8 cellular contexts compared by ENCODE assay signal in the genomic region with DNA sequence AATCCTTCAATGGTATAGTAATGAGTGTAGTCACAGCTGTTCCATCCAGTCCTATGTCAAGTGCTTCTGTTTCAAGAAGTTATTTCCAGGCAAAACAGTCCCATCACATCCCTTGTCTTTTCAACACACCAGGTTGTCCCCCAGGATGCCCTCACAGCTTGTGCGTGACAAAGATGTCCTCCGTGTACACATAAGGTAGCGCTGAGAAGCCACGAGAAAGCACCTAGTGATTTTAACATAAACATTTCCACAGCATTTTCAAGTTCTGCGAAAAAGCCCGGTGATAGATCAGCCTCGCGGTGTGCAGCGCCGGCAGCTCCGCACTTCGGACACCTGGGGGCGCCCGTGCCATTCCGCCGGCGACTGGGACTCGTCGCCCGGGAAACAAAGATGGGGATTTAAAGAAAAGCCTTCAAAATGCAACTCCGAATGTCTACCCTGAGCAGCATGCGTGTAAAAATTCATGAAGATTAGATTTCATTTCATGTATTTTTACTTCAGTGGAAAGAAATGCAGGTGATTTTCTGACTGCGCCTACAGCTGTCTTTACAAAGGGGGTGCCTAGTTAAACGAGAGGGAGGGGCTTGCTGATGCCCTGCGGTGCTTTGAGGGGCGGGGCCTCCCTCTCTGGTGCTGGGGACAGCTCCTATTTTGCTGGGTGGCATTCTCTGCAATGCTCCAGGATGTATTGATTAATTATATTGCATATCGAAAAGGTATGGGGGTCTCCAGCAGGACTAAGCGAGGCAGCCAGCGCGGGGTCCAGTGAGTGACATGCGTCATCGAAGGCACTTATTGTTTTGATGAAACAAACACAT. TPM values are rescaled to one million over a fixed set of nuclear protein-coding genes. Genes with fewer than 3 reads are reported as not detected.
DNase-seq lines count a peak whose midpoint lies in the region; ATAC-seq, FAIRE-seq and TF ChIP-seq lines count a peak whose summit lies in the region.

No MANE protein-coding gene starts in this region.

- POLR2A ChIA-PET in IMR-90 (lab: Charles Lee; ENCODE audit: unreplicated experiment): no interaction called here

- H4K91ac ChIP-seq in IMR-90 (ENCODE audit: insufficient read depth, low read depth, low read length): no peak overlapping the region

- no peak for TF ChIP-seq EP300 in upper lobe of left lung (IDR thresholded peaks at IDR 0.05)

- H3K27me3 Mint-ChIP-seq in osteocyte (ENCODE audit: unreplicated experiment): peaks cover 11% of the 10 kb centered on the region

- no TSS peak for BruUV-seq in IMR-90 (replicated peaks; lab: Mats Ljungman, UMichigan)

- CTCF ChIA-PET in IMR-90 (lab: Yijun Ruan, JAX): interaction anchor here (0.6 to 1.8 kb wide), 14 partner anchors 10 to 1772 kb away, joined by 3 to 16 read pairs (median 4); a partner anchor contains a TSS

- H3K9ac ChIP-seq in IMR-90 (ENCODE audit: low read depth, low read length): no peak overlapping the region

- dilution Hi-C loops in IMR-90 (cut with HindIII; ENCODE audit: low sequenced_read_pairs, unreplicated experiment): no loop called here

- H4K8ac ChIP-seq in IMR-90 (ENCODE audit: low read depth in 2 of 2, low read length in 2 of 2): no peak overlapping the region

- H4K20me1 ChIP-seq in IMR-90 (ENCODE audit: insufficient read depth, low read length): no peaks in the 10 kb centered on the region

- peak; percentile 98 for TF ChIP-seq CTCF in IMR-90 (conservative IDR thresholded peaks at IDR 0.05; ENCODE audit: low read depth, low read length)
- TF ChIP-seq CTCF in osteocyte (IDR thresholded peaks at IDR 0.05): peak; percentile 99
- peak; percentile 68 to 91 (median 80) for TF ChIP-seq CTCF in upper lobe of left lung (IDR thresholded peaks at IDR 0.05)

- no peak overlapping the region for H2BK5ac ChIP-seq in IMR-90 (ENCODE audit: low read depth, low read length, poor library complexity, severe bottlenecking)

- intact Hi-C loops in IMR-90 (cut with micrococcal nuclease): loop anchor here (1.0 to 5.0 kb wide), 5 partner anchors 40 to 1294 kb away; a partner anchor contains a TSS

- H3K14ac ChIP-seq in IMR-90 (replicated peaks; ENCODE audit: low read depth, low read length): no peak overlapping the region

- H2AK9ac ChIP-seq in IMR-90 (replicated peaks; ENCODE audit: low read depth, low read length, poor library complexity): no peak overlapping the region

- ATAC-seq in GM19467 (IDR thresholded peaks at IDR 0.05; ENCODE audit: unreplicated experiment): peak; percentile 74
- ATAC-seq in IMR-90 (ENCODE audit: low read depth): peak; percentile 92
- ATAC-seq in upper lobe of left lung (ENCODE audit: low FRiP score in 2 of 2): peak; percentile 63 to 82

- H3K4me1 Mint-ChIP-seq in osteocyte (ENCODE audit: unreplicated experiment): peaks cover 20% of the 10 kb centered on the region

- no peak overlapping the region for H2BK15ac ChIP-seq in IMR-90 (ENCODE audit: low read depth, low read length)

- H3K4me3 Mint-ChIP-seq in osteocyte (ENCODE audit: unreplicated experiment): peak overlapping the region; percentile 44

- H3K27me3 ChIP-seq in IMR-90 (ENCODE audit: control insufficient read depth, insufficient read depth, low read length) (peaks cover 15% of the 10 kb centered on the region), upper lobe of left lung (no peaks in the 10 kb centered on the region)

- H3K4me2 ChIP-seq in IMR-90 (ENCODE audit: low read depth, low read length): peak overlapping the region; percentile 80; the same call in 1 of the 2 replicates

- no peaks in the 10 kb centered on the region for H3K9me3 ChIP-seq in IMR-90 (ENCODE audit: control insufficient read depth, insufficient read depth, low read length)
- H3K9me3 ChIP-seq in upper lobe of left lung: no peaks in the 10 kb centered on the region

- H3K36me3 ChIP-seq in IMR-90 (ENCODE audit: control insufficient read depth, insufficient read depth, low read length) (no peaks in the 10 kb centered on the region), upper lobe of left lung (no peaks in the 10 kb centered on the region)

- no peak overlapping the region for H2BK20ac ChIP-seq in IMR-90 (ENCODE audit: low read depth, low read length)

- peaks cover 3% of the 10 kb centered on the region; the same call in 1 of the 2 replicates for H3K9me1 ChIP-seq in IMR-90 (ENCODE audit: insufficient read depth, low read length)

- H2AFZ ChIP-seq in IMR-90 (replicated peaks; ENCODE audit: low read length, poor library complexity): peak overlapping the region; percentile 73

- no peaks in the 10 kb centered on the region for H3K36me3 Mint-ChIP-seq in osteocyte (ENCODE audit: unreplicated experiment)

- no peak overlapping the region for H4K5ac ChIP-seq in IMR-90 (ENCODE audit: low read depth, low read length)

- H3K4me3 ChIP-seq in IMR-90 (ENCODE audit: insufficient read depth, low read depth, low read length) (no peak overlapping the region), upper lobe of left lung (no peak overlapping the region)

- TF ChIP-seq POLR2A in IMR-90 (IDR thresholded peaks at IDR 0.05; ENCODE audit: low read depth, low read length) (no peak), upper lobe of left lung (IDR thresholded peaks at IDR 0.05) (no peak)

- WGBS in IMR-90 (ENCODE audit: extremely low coverage in 2 of 2, insufficient read length in 1 of 2), 2 experiments: 0% methylated on average over 2 of the region's 32 CpGs; no CpG with 5 or more reads in 1 of the 2 experiments
- WGBS in upper lobe of left lung, 2 donors: 13 to 20% methylated on average over 32 of the region's 32 CpGs

- H2BK120ac ChIP-seq in IMR-90 (ENCODE audit: low read depth, low read length): no peak overlapping the region

- no peaks in the 10 kb centered on the region for H3K79me1 ChIP-seq in IMR-90 (ENCODE audit: low read depth in 1 of 2, low read length in 2 of 2)

- peak; percentile 54 for DNase-seq in COLO668 (lab: John Stamatoyannopoulos, UW; ENCODE audit: unreplicated experiment)
- DNase-seq in IMR-90: peak; percentile 58
- peak; percentile 56 for DNase-seq in RKO (ENCODE audit: low spot score)
- DNase-seq in activated T-helper 9 cell treated with anti-CD3 and anti-CD28 coated beads, Interleukin-2, amount 50 U/mL, for 16 hours (ENCODE audit: low read depth): peak; percentile 21
- DNase-seq in frontal cortex (ENCODE audit: low spot score in 2 of 2): peak; percentile 34 to 74
- DNase-seq in osteocyte (ENCODE audit: extremely low spot score, unreplicated experiment): peak; percentile 91
- peak; percentile 61 to 93 for DNase-seq in upper lobe of left lung

- no peak overlapping the region for H3K27ac ChIP-seq in IMR-90 (ENCODE audit: insufficient read depth, low read length)
- H3K27ac ChIP-seq in upper lobe of left lung: no peak overlapping the region

- H3K4ac ChIP-seq in IMR-90 (ENCODE audit: low read depth, low read length): no peak overlapping the region

- no peak overlapping the region for H3K27ac Mint-ChIP-seq in osteocyte (ENCODE audit: unreplicated experiment)

- in situ Hi-C loops in IMR-90 (cut with MboI; ENCODE audit: low sequenced_read_pairs): loop anchor here (5.0 to 10.0 kb wide), 2 partner anchors 156 to 1294 kb away; no protein-coding TSS in a partner anchor

- H3K9me3 Mint-ChIP-seq in osteocyte (ENCODE audit: unreplicated experiment): no peaks in the 10 kb centered on the region

- no peak overlapping the region; the same call in 1 of the 2 replicates for H3K23ac ChIP-seq in IMR-90 (ENCODE audit: low read depth, low read length)

- TF ChIP-seq RAD21 in IMR-90 (IDR thresholded peaks at IDR 0.05; ENCODE audit: low read length): peak; percentile 94

- H3K56ac ChIP-seq in IMR-90 (ENCODE audit: extremely low read depth, insufficient read depth, low read length): no peak overlapping the region

- H3K4me1 ChIP-seq in IMR-90 (ENCODE audit: control insufficient read depth, insufficient read depth, low read length) (peaks cover 3% of the 10 kb centered on the region; the same call in 1 of the 2 replicates), upper lobe of left lung (peaks cover 0 to 8% (median 0%) of the 10 kb centered on the region in 4 donors)

- no peak overlapping the region for H3K18ac ChIP-seq in IMR-90 (ENCODE audit: low read depth, low read length)

- H2AK5ac ChIP-seq in IMR-90 (ENCODE audit: low read depth, low read length): no peak overlapping the region

- no peak for FAIRE-seq in frontal cortex (lab: Jason Lieb, UNC)

TF ChIP-seq in IMR-90, 13 proteins besides CTCF, POLR2A, EP300 and RAD21:
- TF ChIP-seq MAFK (IDR thresholded peaks at IDR 0.05; ENCODE audit: low read depth, low read length) (no peak), SMC3 (IDR thresholded peaks at IDR 0.05; ENCODE audit: low read depth, low read length) (peak; percentile 89), MXI1 (IDR thresholded peaks at IDR 0.05; ENCODE audit: borderline replicate concordance, low read depth, low read length) (0 out of 2 replicates have a peak, but pooled peaks have one; percentile 17), MAZ (IDR thresholded peaks at IDR 0.05; ENCODE audit: borderline replicate concordance, low read depth, low read length) (no peak)

RNA-seq across cellular contexts. Expression of a gene that starts 49.9 kb away (rescaled TPM):
- total RNA-seq in IMR-90 (2012; rRNA removed) (under 0.01 TPM in 2 replicates), frontal cortex (0.41 TPM), osteocyte (not detected in 2 replicates), upper lobe of left lung (1 to 10 TPM in 1 of 6 donors, under 1 TPM in 3, not detected in 2; 0.11 to 2.1 (median 0.38) TPM)
- polyA plus RNA-seq in IMR-90 (2012; rRNA removed): 0.04 and 0.09 TPM in 2 replicates
- polyA plus RNA-seq in IMR-90 (2012; cell fraction: cytosol; rRNA removed): 0.02 TPM in 2 replicates
- polyA plus RNA-seq in IMR-90 (2012; cell fraction: nucleus; rRNA removed; ENCODE audit: low replicate concordance): 0.02 and 0.04 TPM in 2 replicates

Comparison
In these comparisons a context has a peak if more than half of its experiments do, and no peak if none do; other contexts are left out.
1. DNase-seq: peak in every context shown above with its lines; median percentile 91 in osteocyte; 77 in upper lobe of left lung; 58 in IMR-90; 56 in RKO; 54 in COLO668; 54 in frontal cortex; 21 in activated T-helper 9 cell treated with anti-CD3 and anti-CD28 coated beads, Interleukin-2, amount 50 U/mL, for 16 hours.